34 cellular contexts compared by ENCODE assay signal in genomic region chr1:51847294-51847920, GRCh38.
"Had no signal": no experiment of that assay in that cellular context is flagged by ENCODE, and none has a peak within 500 bp of the region (broad histone marks: within the 10 kb centered on the region; RNA-seq: fewer than 3 reads in every experiment).

No MANE protein-coding gene starts in this region.

- H3K4me3 Mint-ChIP-seq: activated CD4-positive, alpha-beta memory T cell treated with anti-CD3 and anti-CD28 coated beads, Interleukin-2, amount 10 ng/mL, durations not matched to agents 7 days and 5 days; activated CD4-positive, alpha-beta T cell treated with anti-CD3 and anti-CD28 coated beads for 36 hours; activated CD4-positive, alpha-beta T cell treated with anti-CD3 and anti-CD28 coated beads, Interleukin-2, amount 10 ng/mL, durations not matched to agents 7 days and 5 days; activated CD8-positive, alpha-beta memory T cell treated with anti-CD3 and anti-CD28 coated beads, Interleukin-2, amount 10 ng/mL, durations not matched to agents 7 days and 5 days; activated CD8-positive, alpha-beta T cell treated with anti-CD3 and anti-CD28 coated beads, Interleukin-2, amount 10 ng/mL, durations not matched to agents 7 days and 5 days; activated naive CD4-positive, alpha-beta T cell treated with anti-CD3 and anti-CD28 coated beads, Interleukin-2, amount 10 ng/mL, durations not matched to agents 7 days and 5 days; activated naive CD4-positive, alpha-beta T cell treated with anti-CD3 and anti-CD28 coated beads, Interleukin-2, amount 50 U/mL, for 24 hours; activated naive CD8-positive, alpha-beta T cell; activated naive CD8-positive, alpha-beta T cell treated with anti-CD3 and anti-CD28 coated beads, Interleukin-2, amount 10 ng/mL, durations not matched to agents 7 days and 5 days; activated naive CD8-positive, alpha-beta T cell treated with anti-CD3 and anti-CD28 coated beads, Interleukin-2, amount 50 U/mL, for 24 hours; activated T-cell treated with anti-CD3 and anti-CD28 coated beads, Interleukin-2, amount 50 U/mL, for 24 hours; T-helper 1 cell treated with Interleukin-12 subunit alpha and Interleukin-12 subunit beta and Interleukin-4 antibody, amounts not matched to agents 30 μg/mL and 1 μg/mL, for 36 hours; T-helper 2 cell treated with Interferon-gamma antibody and Interleukin-4, amounts not matched to agents 5 μg/mL and 100 μg/mL, for 36 hours had no signal

- H3K27me3 ChIP-seq: body of pancreas, brain microvascular endothelial cell, breast epithelium had no signal

- H3K27me3 Mint-ChIP-seq: activated CD4-positive, alpha-beta memory T cell treated with anti-CD3 and anti-CD28 coated beads, Interleukin-2, amount 10 ng/mL, durations not matched to agents 7 days and 5 days; activated CD4-positive, alpha-beta T cell treated with anti-CD3 and anti-CD28 coated beads for 36 hours; activated CD4-positive, alpha-beta T cell treated with anti-CD3 and anti-CD28 coated beads, Interleukin-2, amount 10 ng/mL, durations not matched to agents 7 days and 5 days; activated CD8-positive, alpha-beta memory T cell treated with anti-CD3 and anti-CD28 coated beads, Interleukin-2, amount 10 ng/mL, durations not matched to agents 7 days and 5 days; activated naive CD4-positive, alpha-beta T cell treated with anti-CD3 and anti-CD28 coated beads, Interleukin-2, amount 10 ng/mL, durations not matched to agents 7 days and 5 days; activated naive CD4-positive, alpha-beta T cell treated with anti-CD3 and anti-CD28 coated beads, Interleukin-2, amount 50 U/mL, for 24 hours; activated naive CD8-positive, alpha-beta T cell; activated naive CD8-positive, alpha-beta T cell treated with anti-CD3 and anti-CD28 coated beads, Interleukin-2, amount 10 ng/mL, durations not matched to agents 7 days and 5 days; activated naive CD8-positive, alpha-beta T cell treated with anti-CD3 and anti-CD28 coated beads, Interleukin-2, amount 50 U/mL, for 24 hours; activated T-cell treated with anti-CD3 and anti-CD28 coated beads, Interleukin-2, amount 50 U/mL, for 24 hours had no signal

- H3K27ac ChIP-seq: body of pancreas, brain microvascular endothelial cell, breast epithelium, VCaP had no signal

- H3K4me3 ChIP-seq: body of pancreas, breast epithelium had no signal

- H3K27ac Mint-ChIP-seq: activated CD4-positive, alpha-beta memory T cell treated with anti-CD3 and anti-CD28 coated beads, Interleukin-2, amount 10 ng/mL, durations not matched to agents 7 days and 5 days; activated CD4-positive, alpha-beta T cell treated with anti-CD3 and anti-CD28 coated beads for 36 hours; activated CD4-positive, alpha-beta T cell treated with anti-CD3 and anti-CD28 coated beads, Interleukin-2, amount 10 ng/mL, durations not matched to agents 7 days and 5 days; activated CD8-positive, alpha-beta memory T cell treated with anti-CD3 and anti-CD28 coated beads, Interleukin-2, amount 10 ng/mL, durations not matched to agents 7 days and 5 days; activated CD8-positive, alpha-beta T cell treated with anti-CD3 and anti-CD28 coated beads, Interleukin-2, amount 10 ng/mL, durations not matched to agents 7 days and 5 days; activated naive CD4-positive, alpha-beta T cell treated with anti-CD3 and anti-CD28 coated beads, Interleukin-2, amount 10 ng/mL, durations not matched to agents 7 days and 5 days; activated naive CD4-positive, alpha-beta T cell treated with anti-CD3 and anti-CD28 coated beads, Interleukin-2, amount 50 U/mL, for 24 hours; activated naive CD8-positive, alpha-beta T cell; activated naive CD8-positive, alpha-beta T cell treated with anti-CD3 and anti-CD28 coated beads, Interleukin-2, amount 10 ng/mL, durations not matched to agents 7 days and 5 days; activated naive CD8-positive, alpha-beta T cell treated with anti-CD3 and anti-CD28 coated beads, Interleukin-2, amount 50 U/mL, for 24 hours; activated T-cell treated with anti-CD3 and anti-CD28 coated beads, Interleukin-2, amount 50 U/mL, for 24 hours; activated T-helper 2 cell treated with anti-CD3 and anti-CD28 coated beads, Interferon-gamma antibody, Interleukin-2, Interleukin-4, amounts not matched to agents 10 μg/mL and 5 μg/mL and 100 μg/mL, durations not matched to agents 14 hours and 24 hours and 36 hours; T-helper 1 cell treated with Interleukin-12 subunit alpha and Interleukin-12 subunit beta and Interleukin-4 antibody, amounts not matched to agents 30 μg/mL and 1 μg/mL, for 36 hours; T-helper 2 cell treated with Interferon-gamma antibody and Interleukin-4, amounts not matched to agents 5 μg/mL and 100 μg/mL, for 36 hours had no signal

- H3K9me3 Mint-ChIP-seq: activated naive CD4-positive, alpha-beta T cell treated with anti-CD3 and anti-CD28 coated beads, Interleukin-2, amount 50 U/mL, for 24 hours; activated naive CD8-positive, alpha-beta T cell treated with anti-CD3 and anti-CD28 coated beads, Interleukin-2, amount 50 U/mL, for 24 hours; activated T-cell treated with anti-CD3 and anti-CD28 coated beads, Interleukin-2, amount 50 U/mL, for 24 hours; activated T-helper 2 cell treated with anti-CD3 and anti-CD28 coated beads, Interferon-gamma antibody, Interleukin-2, Interleukin-4, amounts not matched to agents 10 μg/mL and 5 μg/mL and 100 μg/mL, durations not matched to agents 14 hours and 24 hours and 36 hours; T-helper 1 cell treated with Interleukin-12 subunit alpha and Interleukin-12 subunit beta and Interleukin-4 antibody, amounts not matched to agents 30 μg/mL and 1 μg/mL, for 36 hours; T-helper 2 cell treated with Interferon-gamma antibody and Interleukin-4, amounts not matched to agents 5 μg/mL and 100 μg/mL, for 36 hours had no signal

- H3K9me3 ChIP-seq: body of pancreas, breast epithelium had no signal

- H3K36me3 ChIP-seq: breast epithelium had no signal

- H3K4me1 ChIP-seq: breast epithelium had no signal

- ATAC-seq: activated CD4-positive, alpha-beta T cell treated with anti-CD3 and anti-CD28 coated beads for 36 hours; activated CD4-positive, CD25-positive, alpha-beta regulatory T cell treated with anti-CD3 and anti-CD28 coated beads, Interleukin-2, amount 50 U/mL, for 24 hours; activated CD8-positive, alpha-beta memory T cell treated with anti-CD3 and anti-CD28 coated beads, Interleukin-2, amount 10 ng/mL, durations not matched to agents 7 days and 5 days; activated CD8-positive, alpha-beta T cell treated with anti-CD3 and anti-CD28 coated beads, Interleukin-2, amount 10 ng/mL, durations not matched to agents 7 days and 5 days; activated naive CD8-positive, alpha-beta T cell treated with anti-CD3 and anti-CD28 coated beads, Interleukin-2, amount 50 U/mL, for 24 hours; body of pancreas had no signal

- DNase-seq: activated CD4-positive, alpha-beta memory T cell treated with anti-CD3 and anti-CD28 coated beads, Interleukin-2, amount 10 ng/mL, durations not matched to agents 7 days and 5 days; activated CD4-positive, alpha-beta T cell treated with anti-CD3 and anti-CD28 coated beads for 1 hour; activated CD4-positive, alpha-beta T cell treated with anti-CD3 and anti-CD28 coated beads for 36 hours; activated CD4-positive, alpha-beta T cell treated with anti-CD3 and anti-CD28 coated beads for 48 hours; activated CD4-positive, alpha-beta T cell treated with anti-CD3 and anti-CD28 coated beads, Interleukin-2, amount 10 ng/mL, durations not matched to agents 7 days and 5 days; activated CD4-positive, alpha-beta T cell treated with anti-CD3 and anti-CD28 coated beads, Interleukin-2, amount 50 U/mL, for 48 hours; activated CD4-positive, CD25-positive, alpha-beta regulatory T cell; activated CD8-positive, alpha-beta memory T cell treated with anti-CD3 and anti-CD28 coated beads for 24 hours; activated CD8-positive, alpha-beta memory T cell treated with anti-CD3 and anti-CD28 coated beads, Interleukin-2, amount 10 ng/mL, durations not matched to agents 7 days and 5 days; activated CD8-positive, alpha-beta memory T cell treated with anti-CD3 and anti-CD28 coated beads, Interleukin-2, amount 50 U/mL, for 48 hours; activated CD8-positive, alpha-beta T cell treated with anti-CD3 and anti-CD28 coated beads, Interleukin-2, amount 10 ng/mL, durations not matched to agents 7 days and 5 days; activated effector memory CD4-positive, alpha-beta T cell treated with Interleukin-2 at 50 U/mL for 16 hours; activated gamma-delta T cell; activated naive CD4-positive, alpha-beta T cell treated with anti-CD3 and anti-CD28 coated beads, Interleukin-2, amount 10 ng/mL, durations not matched to agents 7 days and 5 days; activated naive CD4-positive, alpha-beta T cell treated with Interleukin-2 at 50 U/mL for 16 hours; activated naive CD8-positive, alpha-beta T cell treated with anti-CD3 and anti-CD28 coated beads, Interleukin-2, amount 10 ng/mL, durations not matched to agents 7 days and 5 days; activated naive CD8-positive, alpha-beta T cell treated with anti-CD3 and anti-CD28 coated beads, Interleukin-2, amount 50 U/mL, for 24 hours; activated T-cell treated with anti-CD3 and anti-CD28 coated beads, Interleukin-2, amount 50 U/mL, for 24 hours; activated T-cell treated with anti-CD3 and anti-CD28 coated beads, Interleukin-2, amount 50 U/mL, for 48 hours; amniotic stem cell; aorta; body of pancreas; brain microvascular endothelial cell; central memory CD4-positive, alpha-beta T cell; T-helper 2 cell; T-helper 9 cell had no signal
